Comparison of ENCODE assay signal across 16 cellular contexts in the genomic region with DNA sequence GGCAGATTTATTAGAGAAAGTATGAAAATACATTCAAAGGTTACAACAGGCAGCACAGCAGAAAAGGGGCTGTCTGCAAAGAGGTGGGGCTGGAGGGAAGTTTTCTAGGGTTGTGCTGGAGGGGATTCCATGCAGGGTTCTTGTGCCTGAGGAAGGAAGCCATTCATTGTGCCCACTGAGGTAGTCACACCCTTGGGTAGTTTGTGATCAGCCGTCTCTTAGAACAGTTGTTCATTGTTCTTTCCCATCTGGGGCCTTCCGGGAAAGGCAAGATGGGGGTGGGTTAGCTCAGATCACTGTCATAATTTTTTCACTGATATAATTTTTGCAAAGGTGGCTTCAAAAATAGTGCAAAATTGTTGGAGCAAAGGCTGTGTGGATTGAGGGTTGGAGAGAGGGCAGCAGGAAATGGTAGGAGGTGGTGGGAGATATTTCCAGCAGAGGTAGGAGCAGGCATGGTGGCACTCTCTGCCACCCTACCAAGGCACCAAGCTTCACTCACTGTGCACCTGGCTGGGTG.
DNase-seq lines count a peak whose midpoint lies in the region; ATAC-seq and TF ChIP-seq lines count a peak whose summit lies in the region.
"Had no signal": no experiment of that assay in that cellular context is flagged by ENCODE, and none has a peak within 500 bp of the region (broad histone marks: within the 10 kb centered on the region; RNA-seq: fewer than 3 reads in every experiment).

No MANE protein-coding gene starts in this region.

- peak overlapping the region; percentile 63 for H2AFZ ChIP-seq in parathyroid adenoma

- TF ChIP-seq CTCF in parathyroid adenoma (IDR thresholded peaks at IDR 0.05) (no peak), vagina (IDR thresholded peaks at IDR 0.05) (no peak)

- H3K9me3 Mint-ChIP-seq in activated naive CD4-positive, alpha-beta T cell treated with anti-CD3 and anti-CD28 coated beads, Interleukin-2, amount 50 U/mL, for 72 hours, result no peaks in the 10 kb centered on the region

- intact Hi-C loops in vagina (cut with DNase I), result no loop called here

- peaks cover 21% of the 10 kb centered on the region for H3K4me1 ChIP-seq in parathyroid adenoma
- H3K4me1 ChIP-seq in vagina, result peaks cover 31% of the 10 kb centered on the region
- H3K4me1 ChIP-seq: BE2C had no signal

- no peak overlapping the region for H3K27ac Mint-ChIP-seq in activated naive CD4-positive, alpha-beta T cell treated with anti-CD3 and anti-CD28 coated beads, Interleukin-2, amount 50 U/mL, for 72 hours
- H3K27ac Mint-ChIP-seq: CD4-positive, CD25-positive, alpha-beta regulatory T cell; H9 had no signal

- H3K4me3 ChIP-seq in parathyroid adenoma (ENCODE audit: low read depth, low read length), result no peak overlapping the region
- no peak overlapping the region for H3K4me3 ChIP-seq in vagina

- H3K79me2 ChIP-seq in parathyroid adenoma, result no peaks in the 10 kb centered on the region

- DNase-seq in COLO829 (ENCODE audit: low spot score), result peak; percentile 58
- peak; percentile 43 for DNase-seq in SK-MEL-5 (ENCODE audit: low read depth, low spot score)
- peak in 1 of 2 donors; percentile 72 for DNase-seq in vagina (ENCODE audit: extremely low spot score in 2 of 2)
- DNase-seq in activated naive CD4-positive, alpha-beta T cell treated with anti-CD3 and anti-CD28 coated beads, Interleukin-2, amount 50 U/mL, for 72 hours (ENCODE audit: low spot score in 2 of 2), result no peak
- no peak for DNase-seq in NCI-H748 treated with DMSO at 0.1 percent for 48 hours (lab: John Stamatoyannopoulos, UW)
- DNase-seq in glomerular visceral epithelial cell (ENCODE audit: extremely low spot score), result no peak
- DNase-seq: BE2C; C1 segment of cervical spinal cord; Caco-2; CD4-positive, CD25-positive, alpha-beta regulatory T cell; CD8-positive, alpha-beta memory T cell; DMS79 treated with DMSO at 0.1 percent for 48 hours; GF-D8; H9; IMR-90 had no signal

- H3K9me3 ChIP-seq in parathyroid adenoma (ENCODE audit: control insufficient read depth, low read length) (no peaks in the 10 kb centered on the region), vagina (no peaks in the 10 kb centered on the region)
- H3K9me3 ChIP-seq: BE2C, Caco-2 had no signal

- no peaks in the 10 kb centered on the region for H3K36me3 ChIP-seq in parathyroid adenoma (ENCODE audit: control insufficient read depth, insufficient read depth, low read length)
- H3K36me3 ChIP-seq in vagina, result no peaks in the 10 kb centered on the region
- H3K36me3 ChIP-seq: BE2C had no signal

- in situ Hi-C loops in SK-MEL-5 (cut with HindIII; ENCODE audit: low pct_unique_long_range_greater_than_20kb, low sequenced_read_pairs), result no loop called here

- no peak overlapping the region for H3K27ac ChIP-seq in parathyroid adenoma
- peak overlapping the region; percentile 54 for H3K27ac ChIP-seq in vagina

- H3K27me3 ChIP-seq in parathyroid adenoma (ENCODE audit: control insufficient read depth, insufficient read depth, low read length), result no peaks in the 10 kb centered on the region
- H3K27me3 ChIP-seq in vagina, result no peaks in the 10 kb centered on the region

- H3K4me2 ChIP-seq in parathyroid adenoma (ENCODE audit: low read length), result no peak overlapping the region

- no peak for TF ChIP-seq POLR2A in vagina (IDR thresholded peaks at IDR 0.05)

- H3K36me3 Mint-ChIP-seq in activated naive CD4-positive, alpha-beta T cell treated with anti-CD3 and anti-CD28 coated beads, Interleukin-2, amount 50 U/mL, for 72 hours, result no peaks in the 10 kb centered on the region
- H3K36me3 Mint-ChIP-seq: CD4-positive, CD25-positive, alpha-beta regulatory T cell; CD8-positive, alpha-beta memory T cell had no signal

- H3K9ac ChIP-seq in parathyroid adenoma, result no peak overlapping the region

- no peak for ATAC-seq in activated naive CD4-positive, alpha-beta T cell treated with anti-CD3 and anti-CD28 coated beads, Interleukin-2, amount 50 U/mL, for 72 hours

Comparison
In these comparisons a context has a peak if more than half of its experiments do, and no peak if none do; other contexts are left out.
1. DNase-seq: peak in COLO829 (single experiment) and SK-MEL-5 (single experiment); none in activated naive CD4-positive, alpha-beta T cell treated with anti-CD3 and anti-CD28 coated beads, Interleukin-2, amount 50 U/mL, for 72 hours (0 of 2), NCI-H748 treated with DMSO at 0.1 percent for 48 hours (single experiment) and glomerular visceral epithelial cell (single experiment).